Comparison of ENCODE assay signal across 8 cellular contexts in genomic region chr10:11684717-11685645, GRCh38. TPM values are rescaled to one million over a fixed set of nuclear protein-coding genes. Genes with fewer than 3 reads are reported as not detected.
A peak's percentile ranks its signal among the peaks of the same experiment; 100 is the strongest.
DNase-seq lines count a peak whose midpoint lies in the region; ATAC-seq and TF ChIP-seq lines count a peak whose summit lies in the region.

No MANE protein-coding gene starts in this region.

- POLR2A ChIA-PET in OCI-LY7 (lab: Charles Lee), result interaction anchor here (0.6 to 8.4 kb wide), 22 partner anchors 10 to 163 kb away, joined by 3 to 109 read pairs (median 4); no protein-coding TSS in a partner anchor

- peak overlapping the region; percentile 54 for H3K27ac Mint-ChIP-seq in activated T-helper 2 cell treated with anti-CD3 and anti-CD28 coated beads, Interferon-gamma antibody, Interleukin-2, Interleukin-4, amounts not matched to agents 10 μg/mL and 5 μg/mL and 100 μg/mL, durations not matched to agents 14 hours and 24 hours and 36 hours

- CTCF ChIA-PET in OCI-LY7 (lab: Charles Lee; ENCODE audit: unreplicated experiment), result interaction anchor here (0.8 to 1.3 kb wide), 2 partner anchors 15 to 170 kb away, joined by 3 read pairs; no protein-coding TSS in a partner anchor

- H3K4me1 Mint-ChIP-seq in activated T-helper 2 cell treated with anti-CD3 and anti-CD28 coated beads, Interferon-gamma antibody, Interleukin-2, Interleukin-4, amounts not matched to agents 10 μg/mL and 5 μg/mL and 100 μg/mL, durations not matched to agents 14 hours and 24 hours and 36 hours (ENCODE audit: low read depth), result peaks cover 21% of the 10 kb centered on the region

- H3K27ac ChIP-seq in OCI-LY7 (ENCODE audit: low read depth, low read length, poor library complexity, severe bottlenecking) (peak overlapping the region; percentile 100), trophoblast cell (ENCODE audit: low read depth, low read length) (peak overlapping the region; percentile 88), upper lobe of right lung (peak overlapping the region; percentile 82)

- no peak overlapping the region for H4K12ac ChIP-seq in trophoblast cell (ENCODE audit: low read depth, low read length)

- WGBS in trophoblast cell (ENCODE audit: extremely low coverage, insufficient coverage, insufficient read length), result no CpG with 5 or more reads among the region's 26 CpGs

- peak overlapping the region; percentile 79 for H3K4me2 ChIP-seq in OCI-LY7 (ENCODE audit: low read length)
- no peak overlapping the region for H3K4me2 ChIP-seq in trophoblast cell (ENCODE audit: low read length)

- H3K9me3 ChIP-seq in OCI-LY7 (ENCODE audit: low read length) (no peaks in the 10 kb centered on the region), trophoblast cell (ENCODE audit: insufficient read depth, low read depth, low read length) (no peaks in the 10 kb centered on the region), upper lobe of right lung (no peaks in the 10 kb centered on the region)

- peaks cover 49% of the 10 kb centered on the region for H3K27me3 Mint-ChIP-seq in activated T-helper 2 cell treated with anti-CD3 and anti-CD28 coated beads, Interferon-gamma antibody, Interleukin-2, Interleukin-4, amounts not matched to agents 10 μg/mL and 5 μg/mL and 100 μg/mL, durations not matched to agents 14 hours and 24 hours and 36 hours (ENCODE audit: low read depth)

- H3K27me3 ChIP-seq in trophoblast cell (ENCODE audit: insufficient read depth, low read length) (no peaks in the 10 kb centered on the region), upper lobe of right lung (no peaks in the 10 kb centered on the region)

- H3K4me1 ChIP-seq in OCI-LY7 (ENCODE audit: insufficient read depth, low read length, poor library complexity, severe bottlenecking) (peaks cover 89% of the 10 kb centered on the region), trophoblast cell (ENCODE audit: control insufficient read depth in 1 of 2, insufficient read depth in 2 of 2, low read length in 2 of 2) (peaks cover 43 to 46% of the 10 kb centered on the region in 2 experiments), upper lobe of right lung (peaks cover 28% of the 10 kb centered on the region)

- no peaks in the 10 kb centered on the region for H3K36me3 Mint-ChIP-seq in activated T-helper 2 cell treated with anti-CD3 and anti-CD28 coated beads, Interferon-gamma antibody, Interleukin-2, Interleukin-4, amounts not matched to agents 10 μg/mL and 5 μg/mL and 100 μg/mL, durations not matched to agents 14 hours and 24 hours and 36 hours (ENCODE audit: low read depth)

- H2BK5ac ChIP-seq in trophoblast cell (ENCODE audit: low read depth, low read length, poor library complexity), result peak overlapping the region; percentile 81

- ATAC-seq in GM18511 (IDR thresholded peaks at IDR 0.05; ENCODE audit: unreplicated experiment), result peak; percentile 78
- peak; percentile 77 for ATAC-seq in HG02852 (IDR thresholded peaks at IDR 0.05; ENCODE audit: unreplicated experiment)
- peak; percentile 80 for ATAC-seq in upper lobe of right lung

- peaks cover 34% of the 10 kb centered on the region for H3K79me1 ChIP-seq in trophoblast cell (ENCODE audit: low read length)

- peak overlapping the region; percentile 63 for H4K91ac ChIP-seq in trophoblast cell (ENCODE audit: low read depth, low read length)

- H3K36me3 ChIP-seq in OCI-LY7 (ENCODE audit: insufficient read depth, low read length) (peaks cover 18% of the 10 kb centered on the region; the same call in 1 of the 2 replicates), trophoblast cell (ENCODE audit: control insufficient read depth in 1 of 2, insufficient read depth in 2 of 2, low read length in 2 of 2) (no peaks in the 10 kb centered on the region), upper lobe of right lung (no peaks in the 10 kb centered on the region)

- H3K14ac ChIP-seq in trophoblast cell (ENCODE audit: low read length), result no peak overlapping the region

- peak overlapping the region; percentile 48 for H2BK120ac ChIP-seq in trophoblast cell (ENCODE audit: insufficient read depth, low read length, poor library complexity)

- peak overlapping the region; percentile 48 for H3K4me3 Mint-ChIP-seq in activated T-helper 2 cell treated with anti-CD3 and anti-CD28 coated beads, Interferon-gamma antibody, Interleukin-2, Interleukin-4, amounts not matched to agents 10 μg/mL and 5 μg/mL and 100 μg/mL, durations not matched to agents 14 hours and 24 hours and 36 hours (ENCODE audit: low read depth)

- H3K4me3 ChIP-seq in OCI-LY7 (ENCODE audit: low read depth, low read length, poor library complexity, severe bottlenecking), result peak overlapping the region; percentile 66
- no peak overlapping the region for H3K4me3 ChIP-seq in trophoblast cell (ENCODE audit: low read depth, low read length)
- H3K4me3 ChIP-seq in upper lobe of right lung, result peak overlapping the region; percentile 38

- H2AK5ac ChIP-seq in trophoblast cell (ENCODE audit: low read length), result no peak overlapping the region

- H3K18ac ChIP-seq in trophoblast cell (ENCODE audit: low read length), result no peak overlapping the region

- H3K4ac ChIP-seq in trophoblast cell (ENCODE audit: low read depth, low read length), result no peak overlapping the region

- peak; percentile 96 for DNase-seq in OCI-LY7 (ENCODE audit: low spot score)
- DNase-seq in activated T-helper 2 cell treated with anti-CD3 and anti-CD28 coated beads, Interferon-gamma antibody, Interleukin-2, Interleukin-4, amounts not matched to agents 10 μg/mL and 5 μg/mL and 100 μg/mL, durations not matched to agents 14 hours and 24 hours and 36 hours (ENCODE audit: low spot score), result peak; percentile 48
- peak; percentile 84 for DNase-seq in germinal center (ENCODE audit: low spot score)
- peak; percentile 86 to 93 for DNase-seq in trophoblast cell
- DNase-seq in upper lobe of right lung, result peak; percentile 81
- DNase-seq in NCI-H1930 (lab: John Stamatoyannopoulos, UW), result no peak

- H4K8ac ChIP-seq in trophoblast cell (ENCODE audit: low read depth, low read length), result peak overlapping the region; percentile 29

- no peak overlapping the region for H3K9ac ChIP-seq in trophoblast cell (ENCODE audit: low read length)

- peak overlapping the region; percentile 9 for H2BK12ac ChIP-seq in trophoblast cell (ENCODE audit: low read length)

- H3K79me2 ChIP-seq in OCI-LY7 (ENCODE audit: insufficient read depth, low read depth, low read length) (peaks cover 13% of the 10 kb centered on the region; the same call in 1 of the 2 replicates), trophoblast cell (ENCODE audit: control insufficient read depth, insufficient read depth, low read length, poor library complexity) (peaks cover 2% of the 10 kb centered on the region)

- H3K23ac ChIP-seq in trophoblast cell (ENCODE audit: low read length), result no peak overlapping the region

- no peaks in the 10 kb centered on the region for H3K9me2 ChIP-seq in OCI-LY7 (ENCODE audit: insufficient read depth, low read length)

- no peaks in the 10 kb centered on the region for H4K20me1 ChIP-seq in OCI-LY7 (ENCODE audit: insufficient read depth, low read length)

- no peak for TF ChIP-seq CTCF in OCI-LY7 (conservative IDR thresholded peaks at IDR 0.05; ENCODE audit: low read length)
- no peak for TF ChIP-seq CTCF in upper lobe of right lung (IDR thresholded peaks at IDR 0.05)

- BruUV-seq in OCI-LY7 (replicated peaks; lab: Mats Ljungman, UMichigan), result TSS peak; percentile 43

- intact Hi-C loops in OCI-LY7 (cut with micrococcal nuclease; ENCODE audit: unreplicated experiment) (loop anchor here (1.0 to 10.0 kb wide), 6 partner anchors 12 to 360 kb away; partner anchors contain the start of gene UPF2), upper lobe of right lung (cut with DNase I) (no loop called here)
- intact Hi-C loops in activated T-helper 2 cell treated with anti-CD3 and anti-CD28 coated beads, Interferon-gamma antibody, Interleukin-2, Interleukin-4, amounts not matched to agents 10 μg/mL and 5 μg/mL and 100 μg/mL, durations not matched to agents 14 hours and 24 hours and 36 hours (cut with micrococcal nuclease), result loop anchor here (10.0 kb wide), 1 partner anchor 170 kb away; no protein-coding TSS in a partner anchor

- H2AFZ ChIP-seq in OCI-LY7 (ENCODE audit: low read length) (peak overlapping the region; percentile 8; the same call in 1 of the 2 replicates), trophoblast cell (ENCODE audit: insufficient read depth, low read length, poor library complexity) (no peak overlapping the region)

- H3K9me3 Mint-ChIP-seq in activated T-helper 2 cell treated with anti-CD3 and anti-CD28 coated beads, Interferon-gamma antibody, Interleukin-2, Interleukin-4, amounts not matched to agents 10 μg/mL and 5 μg/mL and 100 μg/mL, durations not matched to agents 14 hours and 24 hours and 36 hours, result no peaks in the 10 kb centered on the region

RNA-seq across cellular contexts. Expression of gene ECHDC3, which starts 57.2 kb away (rescaled TPM):
- 0.26 TPM in 1 of 2 replicates, not detected in the other for total RNA-seq in OCI-LY7 (2014; rRNA removed; shearing (Covaris generic))
- total RNA-seq in OCI-LY7 (2022), result not detected in 2 replicates
- 0.23 TPM in 1 of 2 replicates, not detected in the other for total RNA-seq in activated T-helper 2 cell treated with anti-CD3 and anti-CD28 coated beads, Interferon-gamma antibody, Interleukin-2, Interleukin-4, amounts not matched to agents 10 μg/mL and 5 μg/mL and 100 μg/mL, durations not matched to agents 14 hours and 24 hours and 36 hours
- 2.5 and 2.8 TPM in 2 replicates for polyA plus RNA-seq in trophoblast cell (2013)
- 39.4 TPM for total RNA-seq in upper lobe of right lung

Comparison
In these comparisons a context has a peak if more than half of its experiments do, and no peak if none do; other contexts are left out.
1. DNase-seq: peak in OCI-LY7 (single experiment), activated T-helper 2 cell treated with anti-CD3 and anti-CD28 coated beads, Interferon-gamma antibody, Interleukin-2, Interleukin-4, amounts not matched to agents 10 μg/mL and 5 μg/mL and 100 μg/mL, durations not matched to agents 14 hours and 24 hours and 36 hours (single experiment), germinal center (single experiment), trophoblast cell (2 of 2) and upper lobe of right lung (single experiment); none in NCI-H1930 (0 of 2).
2. RNA of gene ECHDC3, which starts 57.2 kb away (total RNA-seq): 39.4 TPM in upper lobe of right lung (single experiment); 0.23 TPM in activated T-helper 2 cell treated with anti-CD3 and anti-CD28 coated beads, Interferon-gamma antibody, Interleukin-2, Interleukin-4, amounts not matched to agents 10 μg/mL and 5 μg/mL and 100 μg/mL, durations not matched to agents 14 hours and 24 hours and 36 hours and 0.26 TPM in OCI-LY7; every median in the first group is over 10 times any median in the second.
3. Peak in every context shown above with its lines, with median percentiles within 50 percentile points of each other: ATAC-seq and H3K27ac ChIP-seq.